ENCODE assay signal across 12 cellular contexts in genomic region chrX:103716967-103717366, GRCh38. TPM values are rescaled to one million over a fixed set of nuclear protein-coding genes. Genes with fewer than 3 reads are reported as not detected.
DNase-seq lines count a peak whose midpoint lies in the region; ATAC-seq and TF ChIP-seq lines count a peak whose summit lies in the region.
"Had no signal": no experiment of that assay in that cellular context is flagged by ENCODE, and none has a peak within 500 bp of the region (broad histone marks: within the 10 kb centered on the region; RNA-seq: fewer than 3 reads in every experiment).

No MANE protein-coding gene starts in this region.

- TF ChIP-seq CTCF in fibroblast of mammary gland (conservative IDR thresholded peaks at IDR 0.05; ENCODE audit: control insufficient read depth, insufficient read depth, low read depth, low read length), result no peak

- no peaks in the 10 kb centered on the region for H3K4me1 Mint-ChIP-seq in T-helper 2 cell treated with Interferon-gamma antibody and Interleukin-4, amounts not matched to agents 5 μg/mL and 100 μg/mL, for 36 hours (ENCODE audit: low read depth)

- no peaks in the 10 kb centered on the region for H3K36me3 Mint-ChIP-seq in T-helper 2 cell treated with Interferon-gamma antibody and Interleukin-4, amounts not matched to agents 5 μg/mL and 100 μg/mL, for 36 hours (ENCODE audit: low read depth)

- H3K27me3 ChIP-seq in rectal smooth muscle tissue (ENCODE audit: control insufficient read depth, insufficient read depth, low read length), result no peaks in the 10 kb centered on the region

- H3K27ac ChIP-seq in rectal smooth muscle tissue (ENCODE audit: low read depth, low read length), result peak overlapping the region; percentile 45

- H3K9ac ChIP-seq in rectal smooth muscle tissue (ENCODE audit: low read length), result no peak overlapping the region

- H3K9me3 Mint-ChIP-seq in T-helper 2 cell treated with Interferon-gamma antibody and Interleukin-4, amounts not matched to agents 5 μg/mL and 100 μg/mL, for 36 hours, result no peaks in the 10 kb centered on the region

- no peak overlapping the region for H3K4me3 Mint-ChIP-seq in T-helper 2 cell treated with Interferon-gamma antibody and Interleukin-4, amounts not matched to agents 5 μg/mL and 100 μg/mL, for 36 hours

- H3K4me3 ChIP-seq in fibroblast of mammary gland (ENCODE audit: control insufficient read depth, low read depth, low read length) (no peak overlapping the region), rectal smooth muscle tissue (ENCODE audit: low read length) (no peak overlapping the region)
- H3K4me3 ChIP-seq: K562 had no signal

- no peaks in the 10 kb centered on the region for H3K27me3 Mint-ChIP-seq in T-helper 2 cell treated with Interferon-gamma antibody and Interleukin-4, amounts not matched to agents 5 μg/mL and 100 μg/mL, for 36 hours (ENCODE audit: low read depth)

- ATAC-seq in GM18498 (IDR thresholded peaks at IDR 0.05; ENCODE audit: unreplicated experiment), result no peak
- ATAC-seq: K562; stimulated activated naive CD8-positive, alpha-beta T cell treated with anti-CD3 and anti-CD28 coated beads, Interleukin-15, Interleukin-2, amounts not matched to agents 100 U/mL and 50 U/mL, for 24 hours had no signal

- no peak overlapping the region for H3K27ac Mint-ChIP-seq in T-helper 2 cell treated with Interferon-gamma antibody and Interleukin-4, amounts not matched to agents 5 μg/mL and 100 μg/mL, for 36 hours

- no peaks in the 10 kb centered on the region for H3K4me1 ChIP-seq in rectal smooth muscle tissue (ENCODE audit: control insufficient read depth, insufficient read depth, low read length)

- H3K36me3 ChIP-seq in rectal smooth muscle tissue (ENCODE audit: control insufficient read depth, insufficient read depth, low read length), result no peaks in the 10 kb centered on the region

- peak; percentile 43 for DNase-seq in ELR (ENCODE audit: low read depth)
- peak; percentile 40 for DNase-seq in RPMI7951 (ENCODE audit: low read depth)
- peak; percentile 89 for DNase-seq in fibroblast of mammary gland (ENCODE audit: low read depth)
- no peak for DNase-seq in T-helper 2 cell treated with Interferon-gamma antibody and Interleukin-4, amounts not matched to agents 5 μg/mL and 100 μg/mL, for 36 hours (ENCODE audit: low spot score)
- no peak for DNase-seq in inferior parietal cortex (ENCODE audit: extremely low spot score)
- no peak for DNase-seq in NCI-H1930 (lab: John Stamatoyannopoulos, UW)
- DNase-seq: activated CD4-positive, CD25-positive, alpha-beta regulatory T cell treated with anti-CD3 and anti-CD28 coated beads, Interleukin-2, amount 50 U/mL, for 72 hours; NCI-H2227 treated with DMSO at 0.1 percent for 48 hours; stimulated activated naive CD8-positive, alpha-beta T cell treated with anti-CD3 and anti-CD28 coated beads, Interleukin-15, Interleukin-2, amounts not matched to agents 100 U/mL and 50 U/mL, for 24 hours had no signal

RNA-seq across cellular contexts. Expression of gene TMEM31, which starts 6.3 kb away (rescaled TPM):
- not detected in 2 replicates for total RNA-seq in RPMI7951 (2014; rRNA removed; shearing (Covaris generic))
- total RNA-seq: K562 had no signal

RNA-seq across cellular contexts. Expression of gene MORF4L2, which starts 30.5 kb away (rescaled TPM):
- 402 and 542 TPM in 2 replicates for total RNA-seq in RPMI7951 (2014; rRNA removed; shearing (Covaris generic))

RNA-seq across cellular contexts. Expression of gene PLP1, which starts 59.7 kb away (rescaled TPM):
- total RNA-seq in RPMI7951 (2014; rRNA removed; shearing (Covaris generic)), result 3.1 and 3.3 TPM in 2 replicates
- total RNA-seq: K562 had no signal

Comparison
In these comparisons a context has a peak if more than half of its experiments do, and no peak if none do; other contexts are left out.
1. DNase-seq: peak in ELR (single experiment), RPMI7951 (single experiment) and fibroblast of mammary gland (single experiment); none in T-helper 2 cell treated with Interferon-gamma antibody and Interleukin-4, amounts not matched to agents 5 μg/mL and 100 μg/mL, for 36 hours (single experiment), inferior parietal cortex (single experiment) and NCI-H1930 (0 of 2).